In the genomic region with DNA sequence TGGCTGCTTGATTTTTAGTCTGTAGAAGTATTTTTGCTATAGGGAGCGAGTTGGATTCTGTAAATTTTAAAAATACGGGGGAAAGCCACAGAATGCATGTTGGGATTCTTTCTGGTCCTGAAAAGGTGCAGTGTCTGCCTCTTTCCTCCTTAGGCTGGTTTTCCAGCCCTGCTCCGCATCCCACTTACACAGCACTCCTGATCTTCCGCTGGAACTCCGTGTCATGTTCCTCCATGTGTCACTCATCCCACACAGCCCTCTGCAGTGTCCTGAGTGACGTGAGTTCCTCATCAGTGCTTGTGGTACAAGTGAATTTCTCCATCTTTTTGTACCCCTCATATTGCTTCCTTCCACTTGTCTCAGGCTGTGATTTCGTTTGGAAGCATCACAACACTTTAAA, we compare ENCODE assay signal across 23 cellular contexts. TPM values are rescaled to one million over a fixed set of nuclear protein-coding genes. Genes with fewer than 3 reads are reported as not detected.
A peak's percentile ranks its signal among the peaks of the same experiment; 100 is the strongest.
DNase-seq lines count a peak whose midpoint lies in the region; ATAC-seq and TF ChIP-seq lines count a peak whose summit lies in the region.
"Had no signal": no experiment of that assay in that cellular context is flagged by ENCODE, and none has a peak within 500 bp of the region (broad histone marks: within the 10 kb centered on the region; RNA-seq: fewer than 3 reads in every experiment).

No MANE protein-coding gene starts in this region.

- H3T11ph ChIP-seq in H9 (ENCODE audit: low read length), result no peak overlapping the region

- H4K8ac ChIP-seq in H9 (replicated peaks; ENCODE audit: insufficient read length, low read depth, low read length), result no peak overlapping the region

- H2BK12ac ChIP-seq in H9 (ENCODE audit: insufficient read length, low read depth, low read length), result peak overlapping the region; percentile 68

- H2BK15ac ChIP-seq in H9 (ENCODE audit: low read depth, low read length), result no peak overlapping the region

- WGBS in H9 (ENCODE audit: extremely low coverage, insufficient read length, low lambda C conversion rate), result no CpG with 5 or more reads among the region's 7 CpGs

- H3K9me3 ChIP-seq in H9 (ENCODE audit: control insufficient read depth, low read depth, low read length), result no peaks in the 10 kb centered on the region
- H3K9me3 ChIP-seq: A549, BE2C, BLaER1 had no signal

- no peak overlapping the region for H4K91ac ChIP-seq in H9 (ENCODE audit: insufficient read length, low read depth, low read length)

- H4K20me1 ChIP-seq in H9 (ENCODE audit: control insufficient read depth, insufficient read depth, insufficient read length), result no peaks in the 10 kb centered on the region

- H3K4me1 ChIP-seq in H9 (ENCODE audit: insufficient read depth, low read length), result no peaks in the 10 kb centered on the region
- H3K4me1 ChIP-seq: A549, BE2C had no signal

- no peaks in the 10 kb centered on the region for H3K27me3 Mint-ChIP-seq in H9 (ENCODE audit: low read depth)
- no peaks in the 10 kb centered on the region for H3K27me3 Mint-ChIP-seq in WTC11 (ENCODE audit: low read depth)
- H3K27me3 Mint-ChIP-seq in CD14-positive monocyte (ENCODE audit: low read depth in 3 of 3), result peaks cover 0 to 3% (median 0%) of the 10 kb centered on the region in 3 donors
- H3K27me3 Mint-ChIP-seq in activated CD4-positive, alpha-beta T cell treated with anti-CD3 and anti-CD28 coated beads for 36 hours, result no peaks in the 10 kb centered on the region
- H3K27me3 Mint-ChIP-seq: CD4-positive, alpha-beta T cell; CD8-positive, alpha-beta memory T cell had no signal

- H4K5ac ChIP-seq in H9 (ENCODE audit: insufficient read length, low read depth, low read length), result no peak overlapping the region

- DNase-seq in Ammon's horn (ENCODE audit: low spot score), result peak; percentile 8
- DNase-seq in H9, result no peak
- no peak for DNase-seq in WTC11 (ENCODE audit: low spot score)
- peak; percentile 17 for DNase-seq in putamen (ENCODE audit: low spot score)
- no peak for DNase-seq in CD14-positive monocyte (ENCODE audit: low spot score)
- no peak for DNase-seq in G401 (ENCODE audit: low spot score)
- no peak for DNase-seq in activated CD4-positive, alpha-beta T cell treated with anti-CD3 and anti-CD28 coated beads for 36 hours
- DNase-seq: AML-193; BE2C; C1 segment of cervical spinal cord; CD4-positive, alpha-beta T cell; CD8-positive, alpha-beta memory T cell; COR-L47; DMS 273 treated with DMSO at 0.1 percent for 48 hours; DMS153; DMS53; DMS79; DND-41; EL; GF-D8 had no signal

- no peak overlapping the region for H2AFZ ChIP-seq in H9 (ENCODE audit: low read length)

- H3K27me3 ChIP-seq in H9 (ENCODE audit: insufficient read depth, low read length), result no peaks in the 10 kb centered on the region
- H3K27me3 ChIP-seq: BE2C, BLaER1 had no signal

- H3K4me3 Mint-ChIP-seq in H9, result no peak overlapping the region
- H3K4me3 Mint-ChIP-seq in WTC11, result no peak overlapping the region
- H3K4me3 Mint-ChIP-seq in CD14-positive monocyte, result no peak overlapping the region
- H3K4me3 Mint-ChIP-seq in activated CD4-positive, alpha-beta T cell treated with anti-CD3 and anti-CD28 coated beads for 36 hours, result no peak overlapping the region
- H3K4me3 Mint-ChIP-seq: CD4-positive, alpha-beta T cell; CD8-positive, alpha-beta memory T cell had no signal

- no peak overlapping the region for H3K9ac ChIP-seq in H9 (ENCODE audit: extremely low read depth, insufficient read length, low read length)
- H3K9ac ChIP-seq: BLaER1 had no signal

- no peak overlapping the region for H3K56ac ChIP-seq in H9 (ENCODE audit: insufficient read length, low read depth, low read length)

- no peak overlapping the region for H3K18ac ChIP-seq in H9 (ENCODE audit: insufficient read length, low read depth, low read length)

- CTCF ChIA-PET in WTC11 (lab: Charles Lee), result no interaction called here
- CTCF ChIA-PET in activated CD4-positive, alpha-beta T cell treated with anti-CD3 and anti-CD28 coated beads for 36 hours (lab: Charles Lee), result interaction anchor here (1.4 kb wide), 1 partner anchor 26 kb away, joined by 4 read pairs; no protein-coding TSS in a partner anchor

- intact Hi-C loops in CD14-positive monocyte (cut with micrococcal nuclease), result no loop called here
- intact Hi-C loops in activated CD4-positive, alpha-beta T cell treated with anti-CD3 and anti-CD28 coated beads for 36 hours (cut with DNase I, micrococcal nuclease), result no loop called here

- H2BK120ac ChIP-seq in H9 (ENCODE audit: low read depth, low read length, poor library complexity, severe bottlenecking), result no peak overlapping the region

- H3K27ac Mint-ChIP-seq in H9 (no peak overlapping the region; a peak in 1 of 7 replicates), WTC11 (peak overlapping the region; percentile 63), CD14-positive monocyte (no peak overlapping the region)
- no peak overlapping the region for H3K27ac Mint-ChIP-seq in activated CD4-positive, alpha-beta T cell treated with anti-CD3 and anti-CD28 coated beads for 36 hours
- H3K27ac Mint-ChIP-seq: CD4-positive, alpha-beta T cell had no signal

- no peak overlapping the region for H2BK20ac ChIP-seq in H9 (ENCODE audit: low read depth, low read length, poor library complexity, severe bottlenecking)

- no peak overlapping the region for H2BK5ac ChIP-seq in H9 (ENCODE audit: insufficient read length, low read length)

- H3K23ac ChIP-seq in H9 (ENCODE audit: insufficient read length, low read depth, low read length), result no peak overlapping the region

- H3K9me3 Mint-ChIP-seq in H9, result no peaks in the 10 kb centered on the region
- no peaks in the 10 kb centered on the region for H3K9me3 Mint-ChIP-seq in WTC11
- H3K9me3 Mint-ChIP-seq in CD14-positive monocyte, result no peaks in the 10 kb centered on the region
- H3K9me3 Mint-ChIP-seq in activated CD4-positive, alpha-beta T cell treated with anti-CD3 and anti-CD28 coated beads for 36 hours (ENCODE audit: low read depth), result no peaks in the 10 kb centered on the region
- H3K9me3 Mint-ChIP-seq: CD4-positive, alpha-beta T cell; CD8-positive, alpha-beta memory T cell had no signal

- in situ Hi-C loops in G401 (cut with HindIII; ENCODE audit: low sequenced_read_pairs), result no loop called here

- no peak overlapping the region for H3K14ac ChIP-seq in H9 (ENCODE audit: insufficient read depth, low read length)

- H3K4ac ChIP-seq in H9 (ENCODE audit: low read depth, low read length), result no peak overlapping the region

- H2AK5ac ChIP-seq in H9 (ENCODE audit: insufficient read length, low read length), result no peak overlapping the region

- POLR2A ChIA-PET in WTC11 (lab: Charles Lee), result no interaction called here
- POLR2A ChIA-PET in activated CD4-positive, alpha-beta T cell treated with anti-CD3 and anti-CD28 coated beads for 36 hours (lab: Charles Lee), result no interaction called here

- no peaks in the 10 kb centered on the region for H3K4me1 Mint-ChIP-seq in H9
- no peaks in the 10 kb centered on the region for H3K4me1 Mint-ChIP-seq in WTC11
- H3K4me1 Mint-ChIP-seq in CD14-positive monocyte, result no peaks in the 10 kb centered on the region
- H3K4me1 Mint-ChIP-seq in activated CD4-positive, alpha-beta T cell treated with anti-CD3 and anti-CD28 coated beads for 36 hours, result peaks cover 23% of the 10 kb centered on the region

- ATAC-seq in WTC11, result no peak
- ATAC-seq in activated CD4-positive, alpha-beta T cell treated with anti-CD3 and anti-CD28 coated beads for 36 hours, result no peak
- ATAC-seq: A549 had no signal

- H3K23me2 ChIP-seq in H9 (ENCODE audit: insufficient read length, low read depth, low read length, poor library complexity, severe bottlenecking), result no peaks in the 10 kb centered on the region

- H3K4me2 ChIP-seq in H9 (ENCODE audit: insufficient read depth, insufficient read length, low read length), result no peak overlapping the region
- H3K4me2 ChIP-seq: A549, BLaER1 had no signal

- TF ChIP-seq CTCF in H9 (conservative IDR thresholded peaks at IDR 0.05) (no peak), WTC11 (IDR thresholded peaks at IDR 0.05) (no peak), CD14-positive monocyte (IDR thresholded peaks at IDR 0.05) (no peak)

- no peak overlapping the region for H3K27ac ChIP-seq in H9 (ENCODE audit: insufficient read length, low read depth, low read length)
- H3K27ac ChIP-seq: 22Rv1, A549, BLaER1 had no signal

- H3K36me3 Mint-ChIP-seq in H9 (ENCODE audit: insufficient read depth in 1 of 3, low read depth in 3 of 3), result no peaks in the 10 kb centered on the region
- no peaks in the 10 kb centered on the region for H3K36me3 Mint-ChIP-seq in WTC11
- peaks cover 30 to 32% of the 10 kb centered on the region in 2 donors for H3K36me3 Mint-ChIP-seq in CD14-positive monocyte
- peaks cover 29% of the 10 kb centered on the region for H3K36me3 Mint-ChIP-seq in activated CD4-positive, alpha-beta T cell treated with anti-CD3 and anti-CD28 coated beads for 36 hours (ENCODE audit: low read depth)

- peaks cover 2% of the 10 kb centered on the region for H3K79me1 ChIP-seq in H9 (ENCODE audit: insufficient read depth, low read depth, low read length, poor library complexity, severe bottlenecking)

- no peaks in the 10 kb centered on the region; the same call in 1 of the 2 replicates for H3K79me2 ChIP-seq in H9 (ENCODE audit: insufficient read depth, low read length)

TF ChIP-seq in WTC11, 78 proteins besides CTCF, POLR2A, EP300 and RAD21:
- no peak for TF ChIP-seq CREM (CRISPR knock-in tag; IDR thresholded peaks at IDR 0.05)
- TF ChIP-seq, protein P1, sequence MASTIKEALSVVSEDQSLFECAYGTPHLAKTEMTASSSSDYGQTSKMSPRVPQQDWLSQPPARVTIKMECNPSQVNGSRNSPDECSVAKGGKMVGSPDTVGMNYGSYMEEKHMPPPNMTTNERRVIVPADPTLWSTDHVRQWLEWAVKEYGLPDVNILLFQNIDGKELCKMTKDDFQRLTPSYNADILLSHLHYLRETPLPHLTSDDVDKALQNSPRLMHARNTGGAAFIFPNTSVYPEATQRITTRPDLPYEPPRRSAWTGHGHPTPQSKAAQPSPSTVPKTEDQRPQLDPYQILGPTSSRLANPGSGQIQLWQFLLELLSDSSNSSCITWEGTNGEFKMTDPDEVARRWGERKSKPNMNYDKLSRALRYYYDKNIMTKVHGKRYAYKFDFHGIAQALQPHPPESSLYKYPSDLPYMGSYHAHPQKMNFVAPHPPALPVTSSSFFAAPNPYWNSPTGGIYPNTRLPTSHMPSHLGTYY (CRISPR knock-in tag; IDR thresholded peaks at IDR 0.05), result no peak

RNA-seq across cellular contexts. Expression of a gene that starts 34.5 kb away (rescaled TPM):
- total RNA-seq in H9 (2021), result 20.6 TPM in 2 replicates
- total RNA-seq in WTC11 (2021), result 16.7 to 22.0 TPM (median 16.9 TPM) in 3 replicates
- polyA plus RNA-seq in CD14-positive monocyte, result 10 to 100 TPM; 11.3 to 15.2 TPM
- total RNA-seq in G401 (2014; rRNA removed; shearing (Covaris generic)), result 15.9 and 26.4 TPM in 2 replicates
- total RNA-seq in activated CD4-positive, alpha-beta T cell treated with anti-CD3 and anti-CD28 coated beads for 36 hours, result 10 to 100 TPM; 22.0 to 32.5 TPM

Comparison
In these comparisons a context has a peak if more than half of its experiments do, and no peak if none do; other contexts are left out.
1. DNase-seq: peak in Ammon's horn (single experiment) and putamen (single experiment); none in H9 (single experiment), WTC11 (single experiment), CD14-positive monocyte (single experiment), G401 (single experiment) and activated CD4-positive, alpha-beta T cell treated with anti-CD3 and anti-CD28 coated beads for 36 hours (single experiment).